Comparison of ENCODE assay signal across 28 cellular contexts in the genomic region with DNA sequence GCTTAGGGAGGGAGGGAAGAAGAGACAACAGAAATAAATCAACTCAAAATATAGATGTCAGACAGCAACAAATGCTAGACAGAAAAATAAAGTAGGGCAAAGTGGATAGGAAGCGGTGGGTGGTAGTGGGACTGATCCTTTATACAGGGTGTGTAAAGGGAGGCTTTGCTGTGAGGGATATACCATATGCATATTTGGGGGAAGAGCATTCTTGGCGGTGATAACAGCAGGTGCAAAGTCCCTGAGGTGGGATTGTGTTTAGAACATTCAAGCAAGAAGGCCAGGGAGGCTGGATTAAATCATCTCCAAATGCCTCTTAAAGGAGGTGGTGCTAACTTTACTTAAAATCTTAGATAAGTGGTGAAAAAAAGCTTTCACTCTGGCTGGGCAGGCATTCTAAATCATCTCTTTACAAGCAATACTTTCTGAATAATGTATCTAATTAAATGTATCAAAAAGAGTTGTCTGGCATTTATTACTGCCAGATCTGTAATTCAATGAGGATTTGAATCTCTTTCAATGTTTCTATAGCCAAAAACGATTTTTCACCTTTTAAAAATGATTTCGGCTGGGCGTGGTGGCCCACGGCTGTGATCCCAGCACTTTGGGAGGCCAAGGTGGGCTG. TPM values are rescaled to one million over a fixed set of nuclear protein-coding genes. Genes with fewer than 3 reads are reported as not detected.
"Had no signal": no experiment of that assay in that cellular context is flagged by ENCODE, and none has a peak within 500 bp of the region (broad histone marks: within the 10 kb centered on the region; RNA-seq: fewer than 3 reads in every experiment).

No MANE protein-coding gene starts in this region.

- H3K4me3 ChIP-seq: stomach, suprapubic skin, testis, thoracic aorta, thyroid gland, tibial artery, tibial nerve, transverse colon, upper lobe of left lung, upper lobe of right lung, uterus, vagina had no signal

- FAIRE-seq: urothelium cell line had no signal

- H3K27me3 ChIP-seq: stomach, suprapubic skin, testis, thyroid gland, tibial artery, tibial nerve, transverse colon, upper lobe of left lung, uterus, vagina had no signal

- H3K27ac ChIP-seq: stomach, suprapubic skin, testis, thoracic aorta, thyroid gland, tibial artery, tibial nerve, transverse colon, upper lobe of left lung, upper lobe of right lung, uterus, vagina had no signal

- ATAC-seq: stimulated activated memory B cell treated with anti-CD40 and anti-IgM and Interleukin-4, amounts not matched to agents 10 μg/mL and 1 μg/mL and 100 μg/mL, for 72 hours; stimulated activated naive B cell treated with anti-CD40 and anti-IgM and Interleukin-4, amounts not matched to agents 10 μg/mL and 1 μg/mL and 100 μg/mL, for 72 hours; stimulated activated naive CD8-positive, alpha-beta T cell treated with anti-CD3 and anti-CD28 coated beads, Interleukin-15, amount 100 ng/mL, for 72 hours; stimulated activated naive CD8-positive, alpha-beta T cell treated with anti-CD3 and anti-CD28 coated beads, Interleukin-15, Interleukin-2, amounts not matched to agents 100 U/mL and 50 U/mL, for 24 hours; upper lobe of right lung had no signal

- H3K36me3 ChIP-seq: suprapubic skin, thoracic aorta, thyroid gland, tibial artery, tibial nerve, transverse colon, upper lobe of left lung, upper lobe of right lung, uterus, vagina had no signal

- H3K9me3 ChIP-seq: stomach, suprapubic skin, testis, thoracic aorta, thyroid gland, tibial artery, tibial nerve, transverse colon, upper lobe of left lung, upper lobe of right lung, uterus, vagina had no signal

- DNase-seq: stimulated activated CD4-positive, alpha-beta T cell treated with anti-CD3 and anti-CD28 coated beads, Interleukin-2, amount 100 ng/mL, for 48 hours; stimulated activated CD4-positive, alpha-beta T cell treated with anti-CD3 and anti-CD28 coated beads, Interleukin-4, amount 100 ng/mL, for 1 hour; stimulated activated CD4-positive, alpha-beta T cell treated with anti-CD3 and anti-CD28 coated beads, Interleukin-4, amount 100 ng/mL, for 24 hours; stimulated activated CD4-positive, alpha-beta T cell treated with anti-CD3 and anti-CD28 coated beads, Interleukin-4, amount 100 ng/mL, for 4 hours; stimulated activated CD8-positive, alpha-beta memory T cell treated with anti-CD3 and anti-CD28 coated beads, Interleukin-4, amount 100 ng/mL, for 48 hours; stimulated activated naive B cell treated with anti-CD40 and anti-IgM and Interleukin-4, amounts not matched to agents 10 μg/mL and 1 μg/mL and 100 μg/mL, for 72 hours; stimulated activated naive CD4-positive, alpha-beta T cell; stimulated activated naive CD4-positive, alpha-beta T cell treated with Interleukin-2 at 50 U/mL for 16 hours; stimulated activated naive CD8-positive, alpha-beta T cell treated with anti-CD3 and anti-CD28 coated beads, Interleukin-15, amount 100 ng/mL, for 72 hours; stimulated activated naive CD8-positive, alpha-beta T cell treated with anti-CD3 and anti-CD28 coated beads, Interleukin-15, Interleukin-2, amounts not matched to agents 100 U/mL and 50 U/mL, for 24 hours; stomach; substantia nigra; testis; thyroid gland; tibial artery; transverse colon; trophoblast cell; upper lobe of left lung; upper lobe of right lung; uterus had no signal

- H3K4me1 ChIP-seq: suprapubic skin, thyroid gland, tibial artery, transverse colon, upper lobe of left lung, upper lobe of right lung, uterus, vagina had no signal

RNA-seq across cellular contexts. Expression of a gene that starts 9.4 kb away (rescaled TPM):
- total RNA-seq: temporal lobe, upper lobe of left lung, upper lobe of right lung, urinary bladder, uterus had no signal

RNA-seq across cellular contexts. Expression of a gene that starts 12.1 kb away (rescaled TPM):
- total RNA-seq: upper lobe of right lung had no signal
